ENCODE assay signal across 17 cellular contexts in genomic region chr2:138112536-138112935, GRCh38.
"Had no signal": no experiment of that assay in that cellular context is flagged by ENCODE, and none has a peak within 500 bp of the region (broad histone marks: within the 10 kb centered on the region; RNA-seq: fewer than 3 reads in every experiment).

No MANE protein-coding gene starts in this region.

- H3K36me3 Mint-ChIP-seq: naive B cell; stimulated activated memory B cell treated with anti-CD40 and anti-IgM and Interleukin-4, amounts not matched to agents 10 μg/mL and 1 μg/mL and 100 μg/mL, for 72 hours had no signal

- H3K27me3 ChIP-seq: gastroesophageal sphincter, right atrium auricular region, tibial artery, uterus had no signal

- H3K4me1 ChIP-seq: gastroesophageal sphincter, lower lobe of right lung, right atrium auricular region, tibial artery, uterus had no signal

- DNase-seq: activated CD4-positive, alpha-beta T cell treated with anti-CD3 and anti-CD28 coated beads for 4 hours; activated CD8-positive, alpha-beta memory T cell treated with anti-CD3 and anti-CD28 coated beads, Interleukin-2, amount 50 U/mL, for 48 hours; activated CD8-positive, alpha-beta T cell treated with anti-CD3 and anti-CD28 coated beads for 36 hours; activated naive CD4-positive, alpha-beta T cell; cerebellar nuclear complex; dermis blood vessel endothelial cell; endodermal cell; kidney glomerular epithelial cell; lower lobe of right lung; naive B cell; small intestine; tibial artery; uterus had no signal

- H3K27ac Mint-ChIP-seq: activated CD8-positive, alpha-beta T cell treated with anti-CD3 and anti-CD28 coated beads for 36 hours; endodermal cell; naive B cell; stimulated activated memory B cell treated with anti-CD40 and anti-IgM and Interleukin-4, amounts not matched to agents 10 μg/mL and 1 μg/mL and 100 μg/mL, for 72 hours had no signal

- H3K4me3 Mint-ChIP-seq: activated CD8-positive, alpha-beta T cell treated with anti-CD3 and anti-CD28 coated beads for 36 hours; endodermal cell; naive B cell; stimulated activated memory B cell treated with anti-CD40 and anti-IgM and Interleukin-4, amounts not matched to agents 10 μg/mL and 1 μg/mL and 100 μg/mL, for 72 hours had no signal

- H3K9me3 Mint-ChIP-seq: stimulated activated memory B cell treated with anti-CD40 and anti-IgM and Interleukin-4, amounts not matched to agents 10 μg/mL and 1 μg/mL and 100 μg/mL, for 72 hours had no signal

- H3K27ac ChIP-seq: gastroesophageal sphincter, lower lobe of right lung, right atrium auricular region, tibial artery, uterus had no signal

- H3K4me1 Mint-ChIP-seq: endodermal cell; naive B cell; stimulated activated memory B cell treated with anti-CD40 and anti-IgM and Interleukin-4, amounts not matched to agents 10 μg/mL and 1 μg/mL and 100 μg/mL, for 72 hours had no signal

- H3K36me3 ChIP-seq: gastroesophageal sphincter, lower lobe of right lung, right atrium auricular region, tibial artery, uterus had no signal

- H3K4me3 ChIP-seq: gastroesophageal sphincter, lower lobe of right lung, right atrium auricular region, tibial artery, uterus had no signal

- H3K27me3 Mint-ChIP-seq: activated CD8-positive, alpha-beta T cell treated with anti-CD3 and anti-CD28 coated beads for 36 hours; stimulated activated memory B cell treated with anti-CD40 and anti-IgM and Interleukin-4, amounts not matched to agents 10 μg/mL and 1 μg/mL and 100 μg/mL, for 72 hours had no signal

- ATAC-seq: activated CD8-positive, alpha-beta T cell treated with anti-CD3 and anti-CD28 coated beads for 36 hours; esophagus mucosa; gastroesophageal sphincter; lower lobe of right lung; stimulated activated memory B cell treated with anti-CD40 and anti-IgM and Interleukin-4, amounts not matched to agents 10 μg/mL and 1 μg/mL and 100 μg/mL, for 72 hours had no signal
